ENCODE assay signal across 16 cellular contexts in the genomic region with DNA sequence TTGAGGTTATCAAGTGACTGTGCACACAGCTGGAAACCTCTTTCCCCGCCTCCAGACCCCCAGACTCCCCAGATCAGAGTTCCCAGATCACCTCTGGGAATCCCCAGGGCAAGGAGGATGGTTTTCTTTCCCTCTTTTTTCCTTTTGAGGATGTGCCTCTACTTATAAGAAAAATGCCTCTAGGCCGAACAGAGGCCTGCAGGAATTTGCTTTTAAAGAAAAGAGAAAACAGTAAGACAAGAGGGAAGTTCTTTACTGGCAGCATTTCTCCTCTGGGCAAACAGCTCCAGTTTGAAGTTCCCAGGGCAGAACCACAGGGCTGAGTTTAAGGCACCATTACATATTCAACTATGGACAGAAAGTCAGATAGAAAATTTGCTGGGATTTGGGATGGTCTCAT.
A peak's percentile ranks its signal among the peaks of the same experiment; 100 is the strongest.
DNase-seq lines count a peak whose midpoint lies in the region; ATAC-seq and TF ChIP-seq lines count a peak whose summit lies in the region.
"Had no signal": no experiment of that assay in that cellular context is flagged by ENCODE, and none has a peak within 500 bp of the region (broad histone marks: within the 10 kb centered on the region; RNA-seq: fewer than 3 reads in every experiment).

No MANE protein-coding gene starts in this region.

- H3K36me3 ChIP-seq in GM23338 (ENCODE audit: insufficient read depth) (no peaks in the 10 kb centered on the region), ectodermal cell (ENCODE audit: control insufficient read depth, insufficient read depth, low read length) (no peaks in the 10 kb centered on the region), mesodermal cell (ENCODE audit: control insufficient read depth, insufficient read depth, low read length) (no peaks in the 10 kb centered on the region), transverse colon (no peaks in the 10 kb centered on the region)

- H3F3A ChIP-seq in GM23338 (replicated peaks; ENCODE audit: low read depth), result no peaks in the 10 kb centered on the region

- H3K4me2 ChIP-seq in GM23338, result no peak overlapping the region

- peak; percentile 15 for DNase-seq in GM23338 (ENCODE audit: low spot score)
- no peak for DNase-seq in progenitor cell of endocrine pancreas (ENCODE audit: low spot score, unreplicated experiment)
- DNase-seq in stimulated activated CD4-positive, alpha-beta T cell treated with anti-CD3 and anti-CD28 coated beads, Interleukin-15, amount 100 ng/mL, for 24 hours, result no peak
- DNase-seq in transverse colon, result no peak
- DNase-seq in foreskin melanocyte, result no peak
- DNase-seq: CD4-positive, alpha-beta memory T cell; DMS79; GF-D8; KG1; NCI-H1436 treated with DMSO at 0.1 percent for 48 hours; NCI-H2081; NCI-H748 treated with DMSO at 0.1 percent for 48 hours; PC-3 had no signal

- no peaks in the 10 kb centered on the region for H3K9me3 ChIP-seq in ectodermal cell (ENCODE audit: control insufficient read depth, low read length)
- no peaks in the 10 kb centered on the region for H3K9me3 ChIP-seq in mesodermal cell (ENCODE audit: control insufficient read depth, low read length)
- no peaks in the 10 kb centered on the region for H3K9me3 ChIP-seq in transverse colon

- no peak for TF ChIP-seq POLR2A in transverse colon (IDR thresholded peaks at IDR 0.05)

- no peak overlapping the region for H2AFZ ChIP-seq in GM23338

- no peak for TF ChIP-seq EP300 in transverse colon (IDR thresholded peaks at IDR 0.05; ENCODE audit: low read depth)

- in situ Hi-C loops in transverse colon (cut with MboI; ENCODE audit: low pct_ligation_motif_present in 1 of 4, low pct_unique_long_range_greater_than_20kb in 1 of 4, low sequenced_read_pairs in 3 of 4), result no loop called here

- no peaks in the 10 kb centered on the region for H4K20me1 ChIP-seq in GM23338 (replicated peaks; ENCODE audit: insufficient read depth)

- no peak for TF ChIP-seq CTCF in GM23338 (conservative IDR thresholded peaks at IDR 0.05; ENCODE audit: low read depth in 2 of 2)
- no peak for TF ChIP-seq CTCF in progenitor cell of endocrine pancreas (IDR thresholded peaks at IDR 0.05; ENCODE audit: unreplicated experiment)
- TF ChIP-seq CTCF in transverse colon (IDR thresholded peaks at IDR 0.05), result no peak

- H3K27me3 Mint-ChIP-seq in GM23338 (ENCODE audit: insufficient read depth, low read depth, poor library complexity) (peaks cover 5% of the 10 kb centered on the region), progenitor cell of endocrine pancreas (peaks cover 13% of the 10 kb centered on the region)
- H3K27me3 Mint-ChIP-seq: CD4-positive, alpha-beta memory T cell had no signal

- H3K9me2 ChIP-seq in GM23338 (ENCODE audit: insufficient read depth), result 0 out of 2 replicates have a peak, but pooled peaks cover 2% of the 10 kb centered on the region

- no peaks in the 10 kb centered on the region for H3K4me1 ChIP-seq in GM23338 (ENCODE audit: insufficient read depth)
- H3K4me1 ChIP-seq in ectodermal cell (ENCODE audit: control insufficient read depth, insufficient read depth, low read length), result peaks cover 18% of the 10 kb centered on the region
- H3K4me1 ChIP-seq in mesodermal cell (ENCODE audit: control insufficient read depth, insufficient read depth, low read length, poor library complexity, severe bottlenecking), result no peaks in the 10 kb centered on the region
- no peaks in the 10 kb centered on the region for H3K4me1 ChIP-seq in transverse colon

- peaks cover 3% of the 10 kb centered on the region; the same call in 1 of the 3 replicates for H3K9me3 Mint-ChIP-seq in GM23338
- peaks cover 3% of the 10 kb centered on the region for H3K9me3 Mint-ChIP-seq in progenitor cell of endocrine pancreas (ENCODE audit: low read depth)

- peaks cover 3% of the 10 kb centered on the region; the same call in 1 of the 2 replicates for H3K27me3 ChIP-seq in GM23338 (ENCODE audit: insufficient read depth)
- no peaks in the 10 kb centered on the region for H3K27me3 ChIP-seq in ectodermal cell (ENCODE audit: control insufficient read depth, insufficient read depth, low read length, poor library complexity, severe bottlenecking)
- no peaks in the 10 kb centered on the region for H3K27me3 ChIP-seq in transverse colon

- ATAC-seq in GM23338 (peak; percentile 48; the same call in 2 of the 3 replicates), GM18498 (IDR thresholded peaks at IDR 0.05; ENCODE audit: unreplicated experiment) (no peak)
- ATAC-seq: PC-3 had no signal

- H3K27ac ChIP-seq in GM23338 (ENCODE audit: low read depth) (no peak overlapping the region), ectodermal cell (ENCODE audit: insufficient read depth, low read depth, low read length, poor library complexity, severe bottlenecking) (peak overlapping the region; percentile 52), mesodermal cell (ENCODE audit: low read depth, low read length, severe bottlenecking) (peak overlapping the region; percentile 33), transverse colon (no peak overlapping the region)

- H3K4me3 ChIP-seq in GM23338 (no peak overlapping the region), ectodermal cell (ENCODE audit: insufficient read depth, low read depth, low read length) (no peak overlapping the region), mesodermal cell (ENCODE audit: extremely low read depth, insufficient read depth, low read length, poor library complexity, severe bottlenecking) (no peak overlapping the region), transverse colon (no peak overlapping the region)

- H3K4me1 Mint-ChIP-seq in GM23338 (peaks cover 11% of the 10 kb centered on the region), progenitor cell of endocrine pancreas (ENCODE audit: low read depth) (peaks cover 9% of the 10 kb centered on the region)
- H3K4me1 Mint-ChIP-seq: CD4-positive, alpha-beta memory T cell had no signal

- H3K27ac Mint-ChIP-seq in GM23338 (no peak overlapping the region), progenitor cell of endocrine pancreas (peak overlapping the region; percentile 3)
- H3K27ac Mint-ChIP-seq: CD4-positive, alpha-beta memory T cell had no signal

- intact Hi-C loops in transverse colon (cut with DNase I; ENCODE audit: low total_unique reads), result no loop called here

- H3K36me3 Mint-ChIP-seq in GM23338 (ENCODE audit: low read depth), result no peaks in the 10 kb centered on the region
- H3K36me3 Mint-ChIP-seq in progenitor cell of endocrine pancreas (ENCODE audit: insufficient read depth), result no peaks in the 10 kb centered on the region
- H3K36me3 Mint-ChIP-seq: CD4-positive, alpha-beta memory T cell had no signal

- H3K4me3 Mint-ChIP-seq in GM23338 (no peak overlapping the region), progenitor cell of endocrine pancreas (ENCODE audit: low read depth) (no peak overlapping the region)
- H3K4me3 Mint-ChIP-seq: CD4-positive, alpha-beta memory T cell had no signal

- WGBS in ectodermal cell, 2 experiments, result 5 to 10% methylated on average over 2 of the region's 2 CpGs
- WGBS in mesodermal cell (ENCODE audit: insufficient coverage in 2 of 2), 2 experiments, result 20 to 57% methylated on average over 1 of the region's 2 CpGs
- 68 to 77% methylated on average over 2 of the region's 2 CpGs for WGBS in transverse colon (ENCODE audit: low coverage in 1 of 2), 2 donors

- H3K79me2 ChIP-seq in GM23338 (replicated peaks; ENCODE audit: insufficient read depth), result no peaks in the 10 kb centered on the region

TF ChIP-seq in GM23338, 12 proteins besides CTCF, POLR2A, EP300 and RAD21:
- TF ChIP-seq ZNF114 (CRISPR knock-in tag; IDR thresholded peaks at IDR 0.05) (no peak), EZH2 (IDR thresholded peaks at IDR 0.05; ENCODE audit: low read depth, unreplicated experiment) (no peak), JUNB (IDR thresholded peaks at IDR 0.05; ENCODE audit: unreplicated experiment) (no peak), ZNF331 (CRISPR knock-in tag; IDR thresholded peaks at IDR 0.05; ENCODE audit: low read depth) (no peak)

Comparison
In these comparisons a context has a peak if more than half of its experiments do, and no peak if none do; other contexts are left out.
1. H3K27ac ChIP-seq: peak in ectodermal cell (single experiment) and mesodermal cell (single experiment); none in GM23338 (single experiment) and transverse colon (0 of 4).